In genomic region chr1:51552929-51553807, GRCh38 we compare ENCODE assay signal across 29 cellular contexts.
"Had no signal": no experiment of that assay in that cellular context is flagged by ENCODE, and none has a peak within 500 bp of the region (broad histone marks: within the 10 kb centered on the region; RNA-seq: fewer than 3 reads in every experiment).

No MANE protein-coding gene starts in this region.

- H3K4me3 Mint-ChIP-seq: mesothelial cell of epicardium; naive B cell; natural killer cell; nephron progenitor cell; neural progenitor cell; stimulated activated memory B cell treated with anti-CD40 and anti-IgM and Interleukin-4, amounts not matched to agents 10 μg/mL and 1 μg/mL and 100 μg/mL, for 72 hours had no signal

- H3K4me1 ChIP-seq: left ventricle myocardium inferior, neural progenitor cell, right atrium auricular region, testis, thyroid gland had no signal

- H3K27ac Mint-ChIP-seq: mesothelial cell of epicardium, natural killer cell, nephron progenitor cell, neural progenitor cell, progenitor cell of endocrine pancreas had no signal

- H3K4me3 ChIP-seq: heart right ventricle, hepatocyte, left ventricle myocardium inferior, lung, neural progenitor cell, ovary, right atrium auricular region, sigmoid colon, spleen, stomach, testis, thyroid gland, transverse colon, upper lobe of right lung had no signal

- H3K9me3 ChIP-seq: heart right ventricle, left ventricle myocardium inferior, neutrophil, ovary, right atrium auricular region, sigmoid colon, spleen, stomach, testis, thyroid gland, transverse colon, upper lobe of right lung had no signal

- H3K27ac ChIP-seq: heart right ventricle, hepatocyte, left ventricle myocardium inferior, neural progenitor cell, neutrophil, ovary, right atrium auricular region, sigmoid colon, spleen, testis, thyroid gland, transverse colon, upper lobe of right lung had no signal

- H3K36me3 ChIP-seq: heart right ventricle, left ventricle myocardium inferior, neural progenitor cell, neutrophil, ovary, right atrium auricular region, sigmoid colon, spleen, stomach, thyroid gland, transverse colon, upper lobe of right lung had no signal

- ATAC-seq: heart right ventricle; left colon; natural killer cell; stimulated activated memory B cell treated with anti-CD40 and anti-IgM and Interleukin-4, amounts not matched to agents 10 μg/mL and 1 μg/mL and 100 μg/mL, for 72 hours; upper lobe of right lung had no signal

- H3K27me3 Mint-ChIP-seq: naive B cell, progenitor cell of endocrine pancreas had no signal

- DNase-seq: heart right ventricle; kidney; left colon; left ventricle myocardium inferior; mesendoderm; naive B cell; natural killer cell; nephron progenitor cell; occipital lobe; ovary; sigmoid colon; small intestine; spleen; stimulated activated CD4-positive, alpha-beta T cell treated with anti-CD3 and anti-CD28 coated beads, Interleukin-4, amount 100 ng/mL, for 4 hours; stimulated activated CD8-positive, alpha-beta memory T cell treated with anti-CD3 and anti-CD28 coated beads, Interleukin-4, amount 100 ng/mL, for 48 hours; stimulated activated naive CD8-positive, alpha-beta T cell treated with anti-CD3 and anti-CD28 coated beads, Interleukin-15, Interleukin-2, amounts not matched to agents 100 U/mL and 50 U/mL, for 24 hours; stomach; testis; thyroid gland; transverse colon; upper lobe of right lung had no signal

- H3K36me3 Mint-ChIP-seq: mesothelial cell of epicardium; naive B cell; natural killer cell; neural progenitor cell; stimulated activated memory B cell treated with anti-CD40 and anti-IgM and Interleukin-4, amounts not matched to agents 10 μg/mL and 1 μg/mL and 100 μg/mL, for 72 hours had no signal

- H3K4me1 Mint-ChIP-seq: nephron progenitor cell, neural progenitor cell had no signal

- H3K27me3 ChIP-seq: heart right ventricle, hepatocyte, neural progenitor cell, neutrophil, ovary, right atrium auricular region, sigmoid colon, spleen, stomach, testis, thyroid gland, transverse colon, upper lobe of right lung had no signal
